In genomic region chr2:37083873-37084792, GRCh38 we compare ENCODE assay signal across 1 cellular context.
TF ChIP-seq lines count a peak whose summit lies in the region.

Gene GPATCH11 (plus strand): TSS chr2:37084518. CDS start chr2:37088382, 3,864 bp downstream.
Gene HEATR5B (minus strand): TSS chr2:37084372. CDS start chr2:37083414, 958 bp downstream.

TF ChIP-seq in HepG2, 621 proteins besides CTCF, POLR2A, EP300 and RAD21 (continues in another document):
- no peak for TF ChIP-seq ZNF512B (CRISPR knock-in tag; IDR thresholded peaks at IDR 0.05; ENCODE audit: borderline replicate concordance)
- TF ChIP-seq ZNF276 (CRISPR knock-in tag; IDR thresholded peaks at IDR 0.05; ENCODE audit: low read depth), result peak; percentile 65; the same call in 1 of the 2 replicates
- TF ChIP-seq ZNF275 (CRISPR knock-in tag; IDR thresholded peaks at IDR 0.05; ENCODE audit: borderline replicate concordance), result peak; percentile 96
- TF ChIP-seq BRD4 (CRISPR knock-in tag; IDR thresholded peaks at IDR 0.05), result peak; percentile 75; the same call in 1 of the 2 replicates
- TF ChIP-seq ZNF3 (CRISPR knock-in tag; IDR thresholded peaks at IDR 0.05), result no peak
- TF ChIP-seq ZNF121 (CRISPR knock-in tag; IDR thresholded peaks at IDR 0.05), result peak; percentile 34; the same call in 1 of the 2 replicates
- 0 out of 2 replicates have a peak, but pooled peaks have one; percentile 65 for TF ChIP-seq TIGD3 (CRISPR knock-in tag; IDR thresholded peaks at IDR 0.05; ENCODE audit: borderline replicate concordance)
- peak; percentile 85 for TF ChIP-seq GATAD1 (CRISPR knock-in tag; IDR thresholded peaks at IDR 0.05)
- peak; percentile 79 for TF ChIP-seq REPIN1 (CRISPR knock-in tag; IDR thresholded peaks at IDR 0.05; ENCODE audit: borderline replicate concordance, low read depth)
- peak; percentile 55; the same call in 1 of the 2 replicates for TF ChIP-seq ZNF235 (CRISPR knock-in tag; IDR thresholded peaks at IDR 0.05; ENCODE audit: borderline replicate concordance)
- peak; percentile 92 for TF ChIP-seq ZSCAN25 (CRISPR knock-in tag; IDR thresholded peaks at IDR 0.05)
- TF ChIP-seq TAF1 (CRISPR knock-in tag; IDR thresholded peaks at IDR 0.05), result peak; percentile 81
- TF ChIP-seq ZNF710 (CRISPR knock-in tag; IDR thresholded peaks at IDR 0.05; ENCODE audit: borderline replicate concordance), result 0 out of 2 replicates have a peak, but pooled peaks have one; percentile 75
- no peak for TF ChIP-seq SRSF4 (IDR thresholded peaks at IDR 0.05; ENCODE audit: low read depth, low read length, poor library complexity, severe bottlenecking)
- TF ChIP-seq ZNF138 (CRISPR knock-in tag; IDR thresholded peaks at IDR 0.05; ENCODE audit: low read depth), result no peak; the same call in 1 of the 2 replicates
- peak; percentile 52; the same call in 1 of the 2 replicates for TF ChIP-seq ZBTB25 (CRISPR knock-in tag; IDR thresholded peaks at IDR 0.05)
- peak; percentile 98 for TF ChIP-seq ZNF605 (CRISPR knock-in tag; IDR thresholded peaks at IDR 0.05)
- peak; percentile 89 for TF ChIP-seq ZNF574 (CRISPR knock-in tag; IDR thresholded peaks at IDR 0.05)
- no peak for TF ChIP-seq ZNF18 (CRISPR knock-in tag; IDR thresholded peaks at IDR 0.05; ENCODE audit: insufficient replicate concordance)
- peak; percentile 99 for TF ChIP-seq CEBPB (IDR thresholded peaks at IDR 0.05; ENCODE audit: borderline replicate concordance, low read depth, low read length)
- TF ChIP-seq DMAP1 (CRISPR knock-in tag; IDR thresholded peaks at IDR 0.05), result peak; percentile 89
- no peak for TF ChIP-seq HMGA1 (CRISPR knock-in tag; conservative IDR thresholded peaks at IDR 0.05)
- peak; percentile 41; the same call in 1 of the 2 replicates for TF ChIP-seq ARNTL (CRISPR knock-in tag; IDR thresholded peaks at IDR 0.05)
- peak; percentile 81; the same call in 1 of the 2 replicates for TF ChIP-seq ZGPAT (CRISPR knock-in tag; IDR thresholded peaks at IDR 0.05)
- peak; percentile 94 for TF ChIP-seq ZMYM4 (CRISPR knock-in tag; IDR thresholded peaks at IDR 0.05)
- TF ChIP-seq ATRX (CRISPR knock-in tag; IDR thresholded peaks at IDR 0.05; ENCODE audit: borderline replicate concordance), result 0 out of 2 replicates have a peak, but pooled peaks have one; percentile 91
- TF ChIP-seq MXI1 (IDR thresholded peaks at IDR 0.05; ENCODE audit: borderline replicate concordance, low read depth, low read length), result peak; percentile 90; the same call in 2 of the 3 replicates
- TF ChIP-seq ZZZ3 (CRISPR knock-in tag; IDR thresholded peaks at IDR 0.05; ENCODE audit: borderline replicate concordance), result 0 out of 2 replicates have a peak, but pooled peaks have one; percentile 23
- peak; percentile 89 for TF ChIP-seq ZNF142 (CRISPR knock-in tag; IDR thresholded peaks at IDR 0.05)
